1 cellular context compared by ENCODE assay signal in genomic region chr9:70641631-70642030, GRCh38.
TF ChIP-seq lines count a peak whose summit lies in the region.

No MANE protein-coding gene starts in this region.

TF ChIP-seq in WTC11, 78 proteins besides CTCF, POLR2A, EP300 and RAD21 (continued from another document):
- TF ChIP-seq CREM (CRISPR knock-in tag; IDR thresholded peaks at IDR 0.05) (no peak), ZNF138 (CRISPR knock-in tag; conservative IDR thresholded peaks at IDR 0.05) (no peak), ZNF219 (CRISPR knock-in tag; IDR thresholded peaks at IDR 0.05; ENCODE audit: borderline replicate concordance) (no peak)
TF ChIP-seq in WTC11: peak in this region for 0.
